ENCODE assay signal across 17 cellular contexts in the genomic region with DNA sequence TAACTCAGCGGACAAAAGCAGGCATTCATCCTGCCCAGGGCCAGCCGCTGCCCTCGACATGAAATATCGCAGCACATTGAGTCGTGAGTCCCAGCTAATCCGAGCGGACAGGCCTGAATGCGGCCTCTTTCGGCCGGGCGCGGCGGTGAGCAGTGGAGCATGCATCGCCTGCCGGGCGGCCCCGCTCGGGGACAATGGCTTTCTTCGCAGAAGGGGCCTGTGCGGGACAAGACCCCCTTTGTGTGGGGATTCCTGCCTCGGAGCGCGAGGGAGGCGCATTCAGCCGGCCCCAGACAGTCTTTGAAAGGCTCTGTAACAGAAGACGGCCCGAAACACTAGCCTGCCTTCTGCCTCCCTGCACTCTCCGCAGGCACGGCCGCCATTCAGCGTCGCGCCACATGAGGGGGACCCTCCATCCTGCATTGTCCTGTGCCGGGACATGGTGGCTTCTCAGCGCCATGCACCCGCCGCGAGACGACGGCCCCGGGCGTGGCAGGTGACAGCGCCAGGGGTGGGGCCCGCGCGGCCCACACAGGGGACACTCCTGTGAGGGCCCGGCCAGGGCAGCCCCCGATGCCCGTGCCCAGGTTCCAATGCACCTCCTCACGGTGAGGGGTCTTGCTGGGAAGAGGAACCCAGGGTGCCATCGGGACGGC. TPM values are rescaled to one million over a fixed set of nuclear protein-coding genes. Genes with fewer than 3 reads are reported as not detected.
DNase-seq lines count a peak whose midpoint lies in the region; ATAC-seq, FAIRE-seq and TF ChIP-seq lines count a peak whose summit lies in the region.
"Had no signal": no experiment of that assay in that cellular context is flagged by ENCODE, and none has a peak within 500 bp of the region (broad histone marks: within the 10 kb centered on the region; RNA-seq: fewer than 3 reads in every experiment).

No MANE protein-coding gene starts in this region.

- H3K27ac Mint-ChIP-seq in neural progenitor cell = peak overlapping the region; percentile 78
- H3K27ac Mint-ChIP-seq in type B pancreatic cell = no peak overlapping the region
- H3K27ac Mint-ChIP-seq: activated B cell treated with CpG ODN at 0.5 μM for 24 hours; CD8-positive, alpha-beta memory T cell; immature natural killer cell had no signal

- no peaks in the 10 kb centered on the region for H3K79me2 ChIP-seq in neural progenitor cell (ENCODE audit: low read depth)

- H3K36me3 Mint-ChIP-seq in neural progenitor cell = peaks cover 8% of the 10 kb centered on the region
- no peaks in the 10 kb centered on the region for H3K36me3 Mint-ChIP-seq in type B pancreatic cell

- H3K27me3 ChIP-seq in right atrium auricular region (no peaks in the 10 kb centered on the region), neural progenitor cell (no peaks in the 10 kb centered on the region), tibial nerve (no peaks in the 10 kb centered on the region)

- DNase-seq in Right ventricle myocardium superior = peak; percentile 37
- DNase-seq in right atrium auricular region (ENCODE audit: low spot score) = no peak
- peak; percentile 10 for DNase-seq in foreskin melanocyte
- peak; percentile 98 for DNase-seq in neural progenitor cell (ENCODE audit: low spot score)
- no peak for DNase-seq in type B pancreatic cell (ENCODE audit: extremely low spot score, unreplicated experiment)
- DNase-seq in tibial nerve (ENCODE audit: low spot score in 2 of 2) = no peak
- no peak for DNase-seq in RCC 7860 (ENCODE audit: low spot score)
- DNase-seq: activated B cell treated with CpG ODN at 0.5 μM for 24 hours; activated CD8-positive, alpha-beta memory T cell treated with anti-CD3 and anti-CD28 coated beads, Interleukin-2, amount 50 U/mL, for 48 hours; immature natural killer cell; KG1; NCI-H1436; OCI-M1 had no signal

- no peak overlapping the region for H2AFZ ChIP-seq in neural progenitor cell (replicated peaks)

- H3K4me1 Mint-ChIP-seq in neural progenitor cell = peaks cover 38% of the 10 kb centered on the region
- peaks cover 4% of the 10 kb centered on the region for H3K4me1 Mint-ChIP-seq in type B pancreatic cell (ENCODE audit: unreplicated experiment)
- H3K4me1 Mint-ChIP-seq: activated B cell treated with CpG ODN at 0.5 μM for 24 hours; CD8-positive, alpha-beta memory T cell; immature natural killer cell had no signal

- WGBS in tibial nerve, 2 donors = 38 to 57% methylated on average over 27 to 29 of the region's 52 CpGs

- H3K4me3 Mint-ChIP-seq in neural progenitor cell = peak overlapping the region; percentile 57
- H3K4me3 Mint-ChIP-seq in type B pancreatic cell = no peak overlapping the region
- H3K4me3 Mint-ChIP-seq: activated B cell treated with CpG ODN at 0.5 μM for 24 hours; CD8-positive, alpha-beta memory T cell; immature natural killer cell had no signal

- no peak for TF ChIP-seq POLR2A in tibial nerve (IDR thresholded peaks at IDR 0.05)

- H3K4me2 ChIP-seq in neural progenitor cell = peak overlapping the region; percentile 48

- H3K4me3 ChIP-seq in right atrium auricular region (no peak overlapping the region), neural progenitor cell (no peak overlapping the region), tibial nerve (no peak overlapping the region)
- H3K4me3 ChIP-seq: skin epidermis had no signal

- no peak for TF ChIP-seq CTCF in right atrium auricular region (IDR thresholded peaks at IDR 0.05)
- TF ChIP-seq CTCF in neural progenitor cell (IDR thresholded peaks at IDR 0.05) = no peak
- peak; percentile 26 for TF ChIP-seq CTCF in type B pancreatic cell (conservative IDR thresholded peaks at IDR 0.05)
- TF ChIP-seq CTCF in tibial nerve (IDR thresholded peaks at IDR 0.05) = no peak

- H3K9me3 Mint-ChIP-seq in neural progenitor cell (peaks cover 10% of the 10 kb centered on the region), type B pancreatic cell (no peaks in the 10 kb centered on the region)
- H3K9me3 Mint-ChIP-seq: activated B cell treated with CpG ODN at 0.5 μM for 24 hours; CD8-positive, alpha-beta memory T cell; immature natural killer cell had no signal

- no peak for TF ChIP-seq EP300 in tibial nerve (IDR thresholded peaks at IDR 0.05)

- no peak overlapping the region for H3K27ac ChIP-seq in right atrium auricular region
- H3K27ac ChIP-seq in neural progenitor cell = peak overlapping the region; percentile 89
- H3K27ac ChIP-seq in tibial nerve = peak overlapping the region in 2 of 4 donors; percentile 43 to 68
- H3K27ac ChIP-seq: skin epidermis had no signal

- no peak for ATAC-seq in Right ventricle myocardium superior (ENCODE audit: poor library complexity)
- no peak for ATAC-seq in GM18511 (IDR thresholded peaks at IDR 0.05; ENCODE audit: unreplicated experiment)

- H3K9me3 ChIP-seq in right atrium auricular region = no peaks in the 10 kb centered on the region
- no peaks in the 10 kb centered on the region for H3K9me3 ChIP-seq in neural progenitor cell (ENCODE audit: low read depth)
- H3K9me3 ChIP-seq in tibial nerve = no peaks in the 10 kb centered on the region

- H3K36me3 ChIP-seq in right atrium auricular region (no peaks in the 10 kb centered on the region), neural progenitor cell (no peaks in the 10 kb centered on the region), tibial nerve (peaks cover 0 to 56% (median 0%) of the 10 kb centered on the region in 3 donors)

- H3F3A ChIP-seq in neural progenitor cell (ENCODE audit: low read depth) = peaks cover 55% of the 10 kb centered on the region

- H3K27me3 Mint-ChIP-seq in neural progenitor cell (ENCODE audit: insufficient read depth, low read depth) (no peaks in the 10 kb centered on the region), type B pancreatic cell (no peaks in the 10 kb centered on the region)
- H3K27me3 Mint-ChIP-seq: activated B cell treated with CpG ODN at 0.5 μM for 24 hours; CD8-positive, alpha-beta memory T cell had no signal

- H3K4me1 ChIP-seq in right atrium auricular region (peaks cover 0 to 8% of the 10 kb centered on the region in 2 donors), neural progenitor cell (peaks cover 58% of the 10 kb centered on the region), tibial nerve (peaks cover 0 to 20% (median 0%) of the 10 kb centered on the region in 4 donors)

- no peak overlapping the region for H3K9ac ChIP-seq in neural progenitor cell

- H4K20me1 ChIP-seq in neural progenitor cell (ENCODE audit: low read depth) = no peaks in the 10 kb centered on the region

- intact Hi-C loops in Right ventricle myocardium superior (cut with DNase I) = no loop called here

- FAIRE-seq in RCC 7860 (lab: Jason Lieb, UNC) = no peak

RNA-seq across cellular contexts. Expression of a gene that starts 52.0 kb away (rescaled TPM):
- total RNA-seq in Right ventricle myocardium superior = 6.9 TPM
- 1 to 10 TPM; 5.9 to 6.0 TPM for total RNA-seq in right atrium auricular region
- 4.7 and 25.1 TPM in 2 replicates for total RNA-seq in neural progenitor cell (ENCODE audit: low replicate concordance)
- 15.5 and 19.5 TPM in 2 replicates for total RNA-seq in type B pancreatic cell (ENCODE audit: low replicate concordance)
- total RNA-seq in tibial nerve = 10 to 100 TPM; 27.6 to 99.9 (median 55.2) TPM

RNA-seq across cellular contexts. Expression of a gene that starts 52.2 kb away (rescaled TPM):
- total RNA-seq in Right ventricle myocardium superior (1.7 TPM), right atrium auricular region (1 to 10 TPM in 1 of 2 donors, under 1 TPM in 1; 0.94 to 3.4 TPM), neural progenitor cell (ENCODE audit: low replicate concordance) (0.39 and 0.65 TPM in 2 replicates), type B pancreatic cell (ENCODE audit: low replicate concordance) (6.4 and 14.3 TPM in 2 replicates), tibial nerve (10 to 100 TPM in 2 of 4 donors, 1 to 10 TPM in 2; 6.3 to 11.4 (median 10.1) TPM)
- total RNA-seq: G401 had no signal

Comparison
In these comparisons a context has a peak if more than half of its experiments do, and no peak if none do; other contexts are left out.
1. DNase-seq: peak in Right ventricle myocardium superior (single experiment), foreskin melanocyte (single experiment) and neural progenitor cell (single experiment); none in right atrium auricular region (single experiment), type B pancreatic cell (single experiment), tibial nerve (0 of 2) and RCC 7860 (single experiment).